Comparison of ENCODE assay signal across 19 cellular contexts in the genomic region with DNA sequence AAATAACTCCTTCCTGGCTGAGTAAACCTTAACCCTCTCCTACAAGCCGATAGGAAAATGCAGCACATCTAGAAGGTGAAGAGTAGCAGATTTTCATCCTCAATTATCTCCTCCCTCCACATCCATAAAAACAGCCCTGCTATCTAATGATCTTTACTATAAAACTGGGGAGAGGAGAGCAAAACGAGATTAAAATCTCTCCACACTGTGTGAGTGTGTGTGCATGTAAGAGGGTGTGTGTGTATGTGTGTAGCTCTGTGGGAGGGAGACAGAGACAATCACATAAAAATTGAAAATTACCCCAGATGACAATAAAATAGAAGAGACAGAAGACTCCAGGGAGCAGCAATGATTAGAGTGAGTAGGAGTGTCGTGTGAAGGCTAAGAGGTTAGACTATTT.
DNase-seq lines count a peak whose midpoint lies in the region; ATAC-seq and TF ChIP-seq lines count a peak whose summit lies in the region.
"Had no signal": no experiment of that assay in that cellular context is flagged by ENCODE, and none has a peak within 500 bp of the region (broad histone marks: within the 10 kb centered on the region; RNA-seq: fewer than 3 reads in every experiment).

No MANE protein-coding gene starts in this region.

- ATAC-seq in heart right ventricle (no peak), right cardiac atrium (no peak)
- ATAC-seq: GM12878, Panc1 had no signal

- H3K36me3 Mint-ChIP-seq in endothelial cell (ENCODE audit: low read depth, unreplicated experiment) = no peaks in the 10 kb centered on the region

- H3K27me3 ChIP-seq in heart right ventricle (no peaks in the 10 kb centered on the region), right cardiac atrium (ENCODE audit: control insufficient read depth, insufficient read depth) (no peaks in the 10 kb centered on the region), OCI-LY3 (ENCODE audit: low read depth, low read length) (no peaks in the 10 kb centered on the region), smooth muscle cell (ENCODE audit: low read depth) (no peaks in the 10 kb centered on the region)
- H3K27me3 ChIP-seq: BLaER1 treated with 17β-estradiol and CSF1 and Interleukin-3, amounts not matched to agents 10 nM and 100 nM; MG63 had no signal

- H4K20me1 ChIP-seq in OCI-LY3 (ENCODE audit: insufficient read depth, low read length) (no peaks in the 10 kb centered on the region), smooth muscle cell (ENCODE audit: low read depth) (no peaks in the 10 kb centered on the region)
- H4K20me1 ChIP-seq: BLaER1 treated with 17β-estradiol and CSF1 and Interleukin-3, amounts not matched to agents 10 nM and 100 nM had no signal

- H3K9ac ChIP-seq in OCI-LY3 (ENCODE audit: low read length) = no peak overlapping the region
- no peak overlapping the region for H3K9ac ChIP-seq in smooth muscle cell (ENCODE audit: low read depth)
- H3K9ac ChIP-seq: BLaER1 treated with 17β-estradiol and CSF1 and Interleukin-3, amounts not matched to agents 10 nM and 100 nM had no signal

- H3K4me1 ChIP-seq in heart right ventricle (peaks cover 10 to 83% (median 41%) of the 10 kb centered on the region in 9 donors), right cardiac atrium (ENCODE audit: control insufficient read depth, insufficient read depth, low read length) (peaks cover 4% of the 10 kb centered on the region), OCI-LY3 (ENCODE audit: low read length) (no peaks in the 10 kb centered on the region), smooth muscle cell (ENCODE audit: low read depth) (peaks cover 40% of the 10 kb centered on the region)

- TF ChIP-seq CTCF in heart right ventricle (IDR thresholded peaks at IDR 0.05) = no peak
- TF ChIP-seq CTCF in OCI-LY3 (IDR thresholded peaks at IDR 0.05; ENCODE audit: low read depth, low read length) = no peak
- no peak for TF ChIP-seq CTCF in endothelial cell (IDR thresholded peaks at IDR 0.05; ENCODE audit: unreplicated experiment)
- no peak for TF ChIP-seq CTCF in smooth muscle cell (IDR thresholded peaks at IDR 0.05; ENCODE audit: borderline replicate concordance, insufficient read depth, poor library complexity, severe bottlenecking)

- intact Hi-C loops in heart right ventricle (cut with DNase I) (loop anchor here in 1 of 10 donors (10.0 kb wide), 1 partner anchor 54 kb away; no protein-coding TSS in a partner anchor), right cardiac atrium (cut with DNase I) (no loop called here)

- no peaks in the 10 kb centered on the region for H3K9me3 Mint-ChIP-seq in endothelial cell (ENCODE audit: unreplicated experiment)

- H3K79me2 ChIP-seq in OCI-LY3 (ENCODE audit: low read length) (no peaks in the 10 kb centered on the region), smooth muscle cell (ENCODE audit: low read depth) (no peaks in the 10 kb centered on the region)

- H3K4me3 ChIP-seq in heart right ventricle (no peak overlapping the region), right cardiac atrium (ENCODE audit: low read length) (no peak overlapping the region), OCI-LY3 (ENCODE audit: low read length) (no peak overlapping the region), smooth muscle cell (no peak overlapping the region)
- H3K4me3 ChIP-seq: BLaER1 treated with 17β-estradiol and CSF1 and Interleukin-3, amounts not matched to agents 10 nM and 100 nM; GM12878; MG63 had no signal

- H2AFZ ChIP-seq in OCI-LY3 (ENCODE audit: low read depth, low read length) (0 out of 2 replicates have a peak overlapping the region, but pooled peaks have one; percentile 20), smooth muscle cell (ENCODE audit: low read depth) (peak overlapping the region; percentile 60)

- H3K27ac Mint-ChIP-seq in endothelial cell (ENCODE audit: unreplicated experiment) = peak overlapping the region; percentile 2

- H3K27ac ChIP-seq in heart right ventricle = peak overlapping the region in 7 of 10 donors; percentile 19 to 69 (median 38)
- no peak overlapping the region for H3K27ac ChIP-seq in right cardiac atrium (ENCODE audit: low read length)
- no peak overlapping the region for H3K27ac ChIP-seq in OCI-LY3 (ENCODE audit: low read length)
- no peak overlapping the region for H3K27ac ChIP-seq in smooth muscle cell (ENCODE audit: low read depth)
- H3K27ac ChIP-seq: BLaER1 treated with 17β-estradiol and CSF1 and Interleukin-3, amounts not matched to agents 10 nM and 100 nM had no signal

- no peaks in the 10 kb centered on the region for H3K27me3 Mint-ChIP-seq in endothelial cell (ENCODE audit: unreplicated experiment)

- peaks cover 33% of the 10 kb centered on the region for H3K4me1 Mint-ChIP-seq in endothelial cell (ENCODE audit: unreplicated experiment)

- H3K36me3 ChIP-seq in heart right ventricle = no peaks in the 10 kb centered on the region
- no peaks in the 10 kb centered on the region for H3K36me3 ChIP-seq in OCI-LY3 (replicated peaks; ENCODE audit: low read depth, low read length)
- H3K36me3 ChIP-seq in smooth muscle cell (ENCODE audit: low read depth) = no peaks in the 10 kb centered on the region
- H3K36me3 ChIP-seq: BLaER1 treated with 17β-estradiol and CSF1 and Interleukin-3, amounts not matched to agents 10 nM and 100 nM; MG63 had no signal

- no peak for DNase-seq in heart right ventricle
- no peak for DNase-seq in right cardiac atrium
- DNase-seq in endothelial cell (ENCODE audit: low spot score) = no peak
- no peak for DNase-seq in smooth muscle cell (lab: John Stamatoyannopoulos, UW; ENCODE audit: unreplicated experiment)
- DNase-seq in nucleus accumbens (lab: John Stamatoyannopoulos, UW) = no peak
- no peak for DNase-seq in NCI-H524 (lab: John Stamatoyannopoulos, UW)
- DNase-seq in AG20443 (ENCODE audit: low spot score) = no peak
- DNase-seq: DND-41, GDM1, GOT3, Karpas-422, MG63, NCI-H1092 treated with DMSO at 0.1 percent for 48 hours, NCI-H1694 treated with DMSO at 0.1 percent for 48 hours, NCI-H446 treated with DMSO at 0.1 percent for 48 hours had no signal

- H3K4me2 ChIP-seq in OCI-LY3 (ENCODE audit: low read length) (no peak overlapping the region), smooth muscle cell (no peak overlapping the region)
- H3K4me2 ChIP-seq: BLaER1 treated with 17β-estradiol and CSF1 and Interleukin-3, amounts not matched to agents 10 nM and 100 nM had no signal

- H3K9me3 ChIP-seq in heart right ventricle (no peaks in the 10 kb centered on the region), right cardiac atrium (ENCODE audit: control insufficient read depth, low read length) (no peaks in the 10 kb centered on the region), OCI-LY3 (ENCODE audit: insufficient read depth, low read length) (no peaks in the 10 kb centered on the region), smooth muscle cell (replicated peaks; ENCODE audit: low read depth) (no peaks in the 10 kb centered on the region)
- H3K9me3 ChIP-seq: BLaER1 treated with 17β-estradiol and CSF1 and Interleukin-3, amounts not matched to agents 10 nM and 100 nM; MG63 had no signal

- 39 to 46% methylated on average over 3 of the region's 3 CpGs for WGBS in heart right ventricle, 2 donors
- WGBS in right cardiac atrium = 47% methylated on average over 3 of the region's 3 CpGs
- WGBS in smooth muscle cell (ENCODE audit: low lambda C conversion rate) = 25% methylated on average over 3 of the region's 3 CpGs

- H3F3A ChIP-seq in smooth muscle cell (ENCODE audit: low read depth) = peaks cover 6% of the 10 kb centered on the region

- no peak overlapping the region for H3K4me3 Mint-ChIP-seq in endothelial cell (ENCODE audit: unreplicated experiment)

Comparison
In these comparisons a context has a peak if more than half of its experiments do, and no peak if none do; other contexts are left out.
1. H3K27ac ChIP-seq: peak in heart right ventricle (7 of 10); none in right cardiac atrium (single experiment), OCI-LY3 (single experiment) and smooth muscle cell (single experiment).